In genomic region chr1:59122527-59122926, GRCh38 we compare ENCODE assay signal across 1 cellular context.
TF ChIP-seq lines count a peak whose summit lies in the region.

No MANE protein-coding gene starts in this region.

TF ChIP-seq in IMR-90, 13 proteins besides CTCF, POLR2A, EP300 and RAD21 (continued from another document):
- no peak for TF ChIP-seq ELK1 (IDR thresholded peaks at IDR 0.05; ENCODE audit: borderline replicate concordance, low read depth, low read length)
- no peak for TF ChIP-seq FOS (IDR thresholded peaks at IDR 0.05; ENCODE audit: low read depth, low read length)
- no peak for TF ChIP-seq USF2 (IDR thresholded peaks at IDR 0.05; ENCODE audit: low read depth, low read length)
- TF ChIP-seq MXI1 (IDR thresholded peaks at IDR 0.05; ENCODE audit: borderline replicate concordance, low read depth, low read length), result no peak
- no peak for TF ChIP-seq BHLHE40 (IDR thresholded peaks at IDR 0.05; ENCODE audit: low read depth, low read length)
